ENCODE assay signal across 11 cellular contexts in genomic region chr4:17781831-17782287, GRCh38. TPM values are rescaled to one million over a fixed set of nuclear protein-coding genes. Genes with fewer than 3 reads are reported as not detected.
DNase-seq lines count a peak whose midpoint lies in the region; TF ChIP-seq lines count a peak whose summit lies in the region.
"Had no signal": no experiment of that assay in that cellular context is flagged by ENCODE, and none has a peak within 500 bp of the region (broad histone marks: within the 10 kb centered on the region; RNA-seq: fewer than 3 reads in every experiment).

No MANE protein-coding gene starts in this region.

- CTCF ChIA-PET in BJ (lab: Yijun Ruan, JAX), result no interaction called here

- POLR2A ChIA-PET in BJ (lab: Charles Lee), result interaction anchor here (1.4 kb wide), 1 partner anchor 17 kb away, joined by 4 read pairs; no protein-coding TSS in a partner anchor

- H3K36me3 Mint-ChIP-seq in osteocyte (ENCODE audit: unreplicated experiment), result no peaks in the 10 kb centered on the region

- H4K20me1 ChIP-seq in fibroblast of lung (ENCODE audit: control insufficient read depth, extremely low read depth, insufficient read depth, low read length), result no peaks in the 10 kb centered on the region
- H4K20me1 ChIP-seq in MM.1S (ENCODE audit: insufficient read depth, low read length), result no peaks in the 10 kb centered on the region

- peaks cover 14% of the 10 kb centered on the region for H3K4me1 Mint-ChIP-seq in osteocyte (ENCODE audit: unreplicated experiment)

- H3K27me3 ChIP-seq in BJ (ENCODE audit: control insufficient read depth, insufficient read depth, low read length) (peaks cover 15% of the 10 kb centered on the region), NT2/D1 (ENCODE audit: insufficient read depth, insufficient read length) (peaks cover 48% of the 10 kb centered on the region), fibroblast of lung (ENCODE audit: control insufficient read depth, insufficient read depth, low read length) (peaks cover 19% of the 10 kb centered on the region), MM.1S (replicated peaks; ENCODE audit: insufficient read depth, low read length) (no peaks in the 10 kb centered on the region), BE2C (peaks cover 16% of the 10 kb centered on the region)

- peaks cover 41% of the 10 kb centered on the region for H3K27me3 Mint-ChIP-seq in osteocyte (ENCODE audit: unreplicated experiment)

- no peaks in the 10 kb centered on the region for H3K36me3 ChIP-seq in BJ (ENCODE audit: control insufficient read depth, insufficient read depth, low read length)
- no peaks in the 10 kb centered on the region for H3K36me3 ChIP-seq in NT2/D1 (ENCODE audit: insufficient read depth, insufficient read length, low read length)
- H3K36me3 ChIP-seq in fibroblast of lung (ENCODE audit: control insufficient read depth, insufficient read depth, low read length), result no peaks in the 10 kb centered on the region
- no peaks in the 10 kb centered on the region for H3K36me3 ChIP-seq in MM.1S (replicated peaks; ENCODE audit: insufficient read depth, low read length)
- H3K36me3 ChIP-seq in BE2C, result no peaks in the 10 kb centered on the region

- H3K9ac ChIP-seq in NT2/D1 (ENCODE audit: insufficient read length, low read depth), result peak overlapping the region; percentile 68
- no peak overlapping the region for H3K9ac ChIP-seq in fibroblast of lung (ENCODE audit: insufficient read depth, low read length)
- no peak overlapping the region for H3K9ac ChIP-seq in MM.1S (ENCODE audit: low read length)

- H3F3A ChIP-seq in MM.1S (ENCODE audit: insufficient read depth, low read length), result no peaks in the 10 kb centered on the region

- H3K9me3 ChIP-seq in NT2/D1 (ENCODE audit: insufficient read depth, low read length) (no peaks in the 10 kb centered on the region), fibroblast of lung (ENCODE audit: control insufficient read depth, insufficient read depth, low read depth, low read length) (no peaks in the 10 kb centered on the region), MM.1S (replicated peaks; ENCODE audit: insufficient read depth, low read length) (no peaks in the 10 kb centered on the region), BE2C (0 out of 2 replicates have a peak, but pooled peaks cover 3% of the 10 kb centered on the region)

- H3K4me2 ChIP-seq in fibroblast of lung (ENCODE audit: extremely low read depth, insufficient read depth, low read length) (peak overlapping the region; percentile 81), MM.1S (ENCODE audit: low read depth, low read length) (no peak overlapping the region)

- no peaks in the 10 kb centered on the region for H3K9me2 ChIP-seq in MM.1S (replicated peaks; ENCODE audit: insufficient read depth, low read length)

- H3K27ac Mint-ChIP-seq in osteocyte (ENCODE audit: unreplicated experiment), result no peak overlapping the region
- H3K27ac Mint-ChIP-seq: IgD-negative memory B cell had no signal

- H2AFZ ChIP-seq in fibroblast of lung (ENCODE audit: low read length), result peak overlapping the region; percentile 9
- no peak overlapping the region for H2AFZ ChIP-seq in MM.1S (ENCODE audit: low read length)

- H3K79me2 ChIP-seq in fibroblast of lung (ENCODE audit: control insufficient read depth, insufficient read depth, low read length) (no peaks in the 10 kb centered on the region), MM.1S (ENCODE audit: low read length) (no peaks in the 10 kb centered on the region)

- no peaks in the 10 kb centered on the region for H3K9me3 Mint-ChIP-seq in osteocyte (ENCODE audit: unreplicated experiment)

- H3K27ac ChIP-seq in fibroblast of lung (ENCODE audit: insufficient read depth, low read length) (no peak overlapping the region), MM.1S (ENCODE audit: low read length) (no peak overlapping the region)

- H3K4me1 ChIP-seq in NT2/D1 (ENCODE audit: insufficient read depth, insufficient read length) (no peaks in the 10 kb centered on the region), fibroblast of lung (ENCODE audit: control insufficient read depth, extremely low read depth, insufficient read depth, low read length) (peaks cover 2% of the 10 kb centered on the region), MM.1S (ENCODE audit: low read length) (peaks cover 1% of the 10 kb centered on the region; the same call in 1 of the 2 replicates), BE2C (no peaks in the 10 kb centered on the region)

- DNase-seq in BJ (ENCODE audit: low read depth) (no peak), NT2/D1 (ENCODE audit: low read depth, low spot score) (no peak), fibroblast of lung (ENCODE audit: low read depth in 2 of 2) (no peak), osteocyte (ENCODE audit: extremely low spot score, unreplicated experiment) (no peak), OCI-M2 (lab: John Stamatoyannopoulos, UW; ENCODE audit: unreplicated experiment) (no peak), MM.1S (no peak), BE2C (no peak)
- no peak for DNase-seq in stimulated activated CD4-positive, alpha-beta T cell treated with anti-CD3 and anti-CD28 coated beads, Interleukin-12 subunit alpha, Interleukin-12 subunit beta, amount 100 ng/mL, for 4 hours
- DNase-seq: activated effector memory CD4-positive, alpha-beta T cell treated with Interleukin-2 at 50 U/mL for 16 hours; GOT3 had no signal

- TF ChIP-seq CTCF in BJ (IDR thresholded peaks at IDR 0.05; ENCODE audit: insufficient read depth, low read depth, low read length) (no peak), fibroblast of lung (conservative IDR thresholded peaks at IDR 0.05 in 1 of 2, IDR thresholded peaks at IDR 0.05 in 1 of 2; ENCODE audit: low read depth in 1 of 2, low read length in 2 of 2) (no peak), osteocyte (IDR thresholded peaks at IDR 0.05) (no peak), MM.1S (IDR thresholded peaks at IDR 0.05; ENCODE audit: low read length) (no peak), BE2C (IDR thresholded peaks at IDR 0.05; ENCODE audit: low read depth, low read length) (no peak)

- H3K4me3 Mint-ChIP-seq in osteocyte (ENCODE audit: unreplicated experiment), result peak overlapping the region; percentile 68

- peak overlapping the region; percentile 39 for H3K4me3 ChIP-seq in BJ (ENCODE audit: low read depth, low read length)
- peak overlapping the region; percentile 44 for H3K4me3 ChIP-seq in NT2/D1 (ENCODE audit: insufficient read length, low read depth)
- peak overlapping the region; percentile 40 to 56 (median 46) for H3K4me3 ChIP-seq in fibroblast of lung (replicated peaks in 1 of 4; ENCODE audit: control extremely low read depth in 1 of 4, insufficient read depth in 1 of 4, low read depth in 3 of 4, low read length in 4 of 4)
- no peak overlapping the region for H3K4me3 ChIP-seq in MM.1S (ENCODE audit: low read length)
- H3K4me3 ChIP-seq in BE2C (ENCODE audit: low read depth, low read length), result no peak overlapping the region

RNA-seq across cellular contexts. Expression of gene FAM184B, which starts 0.4 kb away (rescaled TPM):
- 0.01 and 0.02 TPM in 2 replicates for polyA plus RNA-seq in BJ (2011; rRNA removed)
- 0.05 TPM in 1 of 2 replicates, not detected in the other for polyA minus RNA-seq in BJ (2011; rRNA and poly(A)+ RNA removed)
- total RNA-seq in fibroblast of lung, result under 0.01 TPM in 1 of 2 replicates, not detected in the other
- not detected in 2 replicates for polyA plus RNA-seq in fibroblast of lung
- not detected in 2 replicates for polyA plus RNA-seq in fibroblast of lung (2012)
- polyA minus RNA-seq in fibroblast of lung (ENCODE audit: low replicate concordance), result not detected in 2 replicates
- total RNA-seq in osteocyte, result not detected in 2 replicates
- polyA plus RNA-seq in BE2C (2012; ENCODE audit: insufficient read depth, insufficient read length, low read depth), result 0.45 TPM
- polyA plus RNA-seq: IgD-negative memory B cell had no signal

RNA-seq across cellular contexts. Expression of gene DCAF16, which starts 28.7 kb away (rescaled TPM):
- 20.6 and 21.3 TPM in 2 replicates for polyA plus RNA-seq in BJ (2011; rRNA removed)
- 12.0 and 12.3 TPM in 2 replicates for polyA minus RNA-seq in BJ (2011; rRNA and poly(A)+ RNA removed)
- total RNA-seq in fibroblast of lung, result 19.0 and 20.0 TPM in 2 replicates
- 19.6 and 25.4 TPM in 2 replicates for polyA plus RNA-seq in fibroblast of lung
- polyA plus RNA-seq in fibroblast of lung (2012), result 9.3 and 17.2 TPM in 2 replicates
- polyA minus RNA-seq in fibroblast of lung (ENCODE audit: low replicate concordance), result 5.2 and 13.0 TPM in 2 replicates
- 50.1 and 53.0 TPM in 2 replicates for total RNA-seq in osteocyte
- 22.9 TPM for polyA plus RNA-seq in BE2C (2012; ENCODE audit: insufficient read depth, insufficient read length, low read depth)

RNA-seq across cellular contexts. Expression of gene NCAPG, which starts 28.9 kb away (rescaled TPM):
- 7.8 and 14.4 TPM in 2 replicates for polyA plus RNA-seq in BJ (2011; rRNA removed)
- polyA minus RNA-seq in BJ (2011; rRNA and poly(A)+ RNA removed), result 5.9 and 6.1 TPM in 2 replicates
- total RNA-seq in fibroblast of lung, result 3.9 and 10.1 TPM in 2 replicates
- 8.0 and 24.1 TPM in 2 replicates for polyA plus RNA-seq in fibroblast of lung
- 6.9 and 21.2 TPM in 2 replicates for polyA plus RNA-seq in fibroblast of lung (2012)
- polyA minus RNA-seq in fibroblast of lung (ENCODE audit: low replicate concordance), result 2.4 and 5.3 TPM in 2 replicates
- 6.9 and 9.6 TPM in 2 replicates for total RNA-seq in osteocyte
- polyA plus RNA-seq in BE2C (2012; ENCODE audit: insufficient read depth, insufficient read length, low read depth), result 2.8 TPM

Comparison
In these comparisons a context has a peak if more than half of its experiments do, and no peak if none do; other contexts are left out.
1. H3K4me3 ChIP-seq: peak in BJ (single experiment), NT2/D1 (single experiment) and fibroblast of lung (4 of 4); none in MM.1S (single experiment) and BE2C (single experiment).